Comparison of ENCODE assay signal across 9 cellular contexts in genomic region chr14:37172936-37173613, GRCh38. TPM values are rescaled to one million over a fixed set of nuclear protein-coding genes. Genes with fewer than 3 reads are reported as not detected.
DNase-seq lines count a peak whose midpoint lies in the region; ATAC-seq, FAIRE-seq and TF ChIP-seq lines count a peak whose summit lies in the region.
"Had no signal": no experiment of that assay in that cellular context is flagged by ENCODE, and none has a peak within 500 bp of the region (broad histone marks: within the 10 kb centered on the region; RNA-seq: fewer than 3 reads in every experiment).

No MANE protein-coding gene starts in this region.

- no peaks in the 10 kb centered on the region for H4K20me1 ChIP-seq in K562 (replicated peaks; ENCODE audit: control insufficient read depth, insufficient read depth, low read length)

- peaks cover 65% of the 10 kb centered on the region for H3K79me2 ChIP-seq in K562 (ENCODE audit: control insufficient read depth, insufficient read depth, low read length)

- TF ChIP-seq POLR2A in K562 (conservative IDR thresholded peaks at IDR 0.05), result no peak

- BruUV-seq in K562 (replicated peaks; lab: Mats Ljungman, UMichigan), result TSS peak; percentile 66

- H3K9me3 ChIP-seq in K562 (replicated peaks; ENCODE audit: control insufficient read depth, insufficient read depth, low read depth, low read length), result no peaks in the 10 kb centered on the region
- H3K9me3 ChIP-seq in iPS-18c (ENCODE audit: control insufficient read depth, insufficient read depth, low read length), result no peaks in the 10 kb centered on the region

- no peak overlapping the region for H3K27ac Mint-ChIP-seq in activated T-helper 17 cell treated with anti-CD3 and anti-CD28 coated beads, Interleukin-2, amount 50 U/mL, for 72 hours
- H3K27ac Mint-ChIP-seq in activated naive CD4-positive, alpha-beta T cell treated with anti-CD3 and anti-CD28 coated beads, Interleukin-2, amount 10 ng/mL, durations not matched to agents 7 days and 5 days, result no peak overlapping the region
- H3K27ac Mint-ChIP-seq: activated B cell treated with CpG ODN at 0.5 μM for 24 hours had no signal

- peaks cover 11 to 25% of the 10 kb centered on the region in 2 experiments for H3K4me1 ChIP-seq in K562 (replicated peaks in 1 of 2; ENCODE audit: control insufficient read depth in 2 of 2, insufficient read depth in 2 of 2, low read length in 2 of 2)

- 0% methylated on average over 5 of the region's 5 CpGs for whole genome bisulfite sequencing in K562 (ENCODE audit: insufficient coverage, low coverage, missing lambda C conversion rate)

- intact Hi-C loops in K562 (cut with micrococcal nuclease), result loop anchor here (1.0 kb wide), 1 partner anchor 24 kb away; the partner anchor contains the start of gene MIPOL1

- H3K36me3 Mint-ChIP-seq in activated T-helper 17 cell treated with anti-CD3 and anti-CD28 coated beads, Interleukin-2, amount 50 U/mL, for 72 hours (ENCODE audit: low read depth), result no peaks in the 10 kb centered on the region
- no peaks in the 10 kb centered on the region for H3K36me3 Mint-ChIP-seq in activated naive CD4-positive, alpha-beta T cell treated with anti-CD3 and anti-CD28 coated beads, Interleukin-2, amount 10 ng/mL, durations not matched to agents 7 days and 5 days

- H3K9me3 Mint-ChIP-seq in activated T-helper 17 cell treated with anti-CD3 and anti-CD28 coated beads, Interleukin-2, amount 50 U/mL, for 72 hours, result no peaks in the 10 kb centered on the region
- H3K9me3 Mint-ChIP-seq in activated naive CD4-positive, alpha-beta T cell treated with anti-CD3 and anti-CD28 coated beads, Interleukin-2, amount 10 ng/mL, durations not matched to agents 7 days and 5 days, result peaks cover 4% of the 10 kb centered on the region
- H3K9me3 Mint-ChIP-seq: activated B cell treated with CpG ODN at 0.5 μM for 24 hours had no signal

- H3K4me1 Mint-ChIP-seq in activated T-helper 17 cell treated with anti-CD3 and anti-CD28 coated beads, Interleukin-2, amount 50 U/mL, for 72 hours, result no peaks in the 10 kb centered on the region
- no peaks in the 10 kb centered on the region for H3K4me1 Mint-ChIP-seq in activated naive CD4-positive, alpha-beta T cell treated with anti-CD3 and anti-CD28 coated beads, Interleukin-2, amount 10 ng/mL, durations not matched to agents 7 days and 5 days

- no peak overlapping the region for H3K4me3 Mint-ChIP-seq in activated T-helper 17 cell treated with anti-CD3 and anti-CD28 coated beads, Interleukin-2, amount 50 U/mL, for 72 hours
- H3K4me3 Mint-ChIP-seq in activated naive CD4-positive, alpha-beta T cell treated with anti-CD3 and anti-CD28 coated beads, Interleukin-2, amount 10 ng/mL, durations not matched to agents 7 days and 5 days, result no peak overlapping the region
- H3K4me3 Mint-ChIP-seq: activated B cell treated with CpG ODN at 0.5 μM for 24 hours had no signal

- H3K9me1 ChIP-seq in K562 (ENCODE audit: control insufficient read depth, insufficient read depth, low read length), result no peaks in the 10 kb centered on the region

- TF ChIP-seq EP300 in K562 (IDR thresholded peaks at IDR 0.05; ENCODE audit: low read length), result no peak; the same call in 1 of the 2 replicates

- peaks cover 15% of the 10 kb centered on the region for H3K27me3 Mint-ChIP-seq in activated T-helper 17 cell treated with anti-CD3 and anti-CD28 coated beads, Interleukin-2, amount 50 U/mL, for 72 hours
- H3K27me3 Mint-ChIP-seq in activated naive CD4-positive, alpha-beta T cell treated with anti-CD3 and anti-CD28 coated beads, Interleukin-2, amount 10 ng/mL, durations not matched to agents 7 days and 5 days, result peaks cover 14% of the 10 kb centered on the region

- H3K27ac ChIP-seq in K562 (ENCODE audit: extremely low read depth, low read depth, low read length), result peak overlapping the region; percentile 94
- peak overlapping the region in 6 of 21 experiments; percentile 37 to 79 (median 73) for H3K27ac ChIP-seq in skin epidermis

- in situ Hi-C loops in K562 (cut with MboI), result loop anchor here (25.0 kb wide), 1 partner anchor 1336 kb away; the partner anchor contains the start of gene BRMS1L

- DNase-seq in HFF-Myc (ENCODE audit: extremely low read depth, low read depth) (no peak), K562 (ENCODE audit: extremely low read depth in 1 of 4, low spot score in 3 of 4) (peak in 2 of 4 experiments; percentile 20 to 46), NCI-H226 (no peak)
- no peak for DNase-seq in activated naive CD4-positive, alpha-beta T cell treated with anti-CD3 and anti-CD28 coated beads, Interleukin-2, amount 10 ng/mL, durations not matched to agents 7 days and 5 days
- DNase-seq: activated B cell treated with CpG ODN at 0.5 μM for 24 hours had no signal

- H3K27me3 ChIP-seq in K562 (ENCODE audit: control insufficient read depth in 2 of 2, insufficient read depth in 2 of 2, low read length in 2 of 2), result no peaks in the 10 kb centered on the region

- H3K4me3 ChIP-seq in HFF-Myc (replicated peaks; ENCODE audit: low read depth, low read length) (peak overlapping the region; percentile 87), K562 (peak overlapping the region; percentile 75), iPS-18c (ENCODE audit: insufficient read depth, low read depth, low read length) (peak overlapping the region; percentile 81), skin epidermis (peak overlapping the region in 5 of 7 experiments; percentile 37 to 56 (median 53))

- CTCF ChIA-PET in K562 (lab: Yijun Ruan, JAX; ENCODE audit: low intra/inter-chr PET ratio), result no interaction called here
- CTCF ChIA-PET in activated naive CD4-positive, alpha-beta T cell treated with anti-CD3 and anti-CD28 coated beads, Interleukin-2, amount 10 ng/mL, durations not matched to agents 7 days and 5 days (lab: Charles Lee), result no interaction called here

- peak overlapping the region in 1 of 2 experiments; percentile 94; a peak in 2 of 4 replicates for H3K9ac ChIP-seq in K562 (ENCODE audit: insufficient read depth in 1 of 2, low read depth in 2 of 2, low read length in 2 of 2)

- POLR2A ChIA-PET in K562 (lab: Yijun Ruan, JAX), result interaction anchor here (1.4 to 1.8 kb wide), 2 partner anchors 11 to 23 kb away, joined by 3 to 4 read pairs; no protein-coding TSS in a partner anchor

- H2AFZ ChIP-seq in K562 (ENCODE audit: low read depth, low read length), result peak overlapping the region; percentile 91; the same call in 1 of the 2 replicates

- FAIRE-seq in K562 (lab: Jason Lieb, UNC), result no peak

- no peaks in the 10 kb centered on the region for H3K36me3 ChIP-seq in K562 (ENCODE audit: control insufficient read depth, insufficient read depth, low read length)

- no peak for TF ChIP-seq RAD21 in K562 (CRISPR knock-in tag; conservative IDR thresholded peaks at IDR 0.05 in 1 of 2, IDR thresholded peaks at IDR 0.05 in 1 of 2)

- TF ChIP-seq CTCF in HFF-Myc (IDR thresholded peaks at IDR 0.05; ENCODE audit: low read depth, low read length, missing control alignments) (no peak), K562 (IDR thresholded peaks at IDR 0.05 in 2 of 3, conservative IDR thresholded peaks at IDR 0.05 in 1 of 3; ENCODE audit: insufficient read depth in 2 of 3, low read depth in 1 of 3, low read length in 3 of 3) (no peak)

- ATAC-seq in K562 (peak; percentile 19; the same call in 2 of the 3 replicates), HG02938 (IDR thresholded peaks at IDR 0.05; ENCODE audit: unreplicated experiment) (no peak)
- ATAC-seq in activated T-helper 17 cell treated with anti-CD3 and anti-CD28 coated beads, Interleukin-2, amount 50 U/mL, for 72 hours (replicated peaks), result no peak

- peak overlapping the region; percentile 95 for H3K4me2 ChIP-seq in K562 (ENCODE audit: insufficient read depth, low read length)

TF ChIP-seq in K562, 482 proteins besides CTCF, POLR2A, EP300 and RAD21 (continues in another document):
- TF ChIP-seq ARID1B (IDR thresholded peaks at IDR 0.05), result peak; percentile 42

RNA-seq across cellular contexts. Expression of gene SLC25A21, which starts 0.7 kb away (rescaled TPM):
- total RNA-seq in K562 (2011; cell fraction: chromatin; rRNA removed; ENCODE audit: low replicate concordance), result 13.3 and 20.2 TPM in 2 replicates
- total RNA-seq in K562 (2011; cell fraction: nucleolus; rRNA removed), result 10.0 and 13.8 TPM in 2 replicates
- 19.4 and 20.5 TPM in 2 replicates for total RNA-seq in K562 (2011; cell fraction: nucleoplasm; rRNA removed)
- 21.6 and 25.8 TPM in 2 replicates for total RNA-seq in K562 (2014; rRNA removed)
- total RNA-seq in K562 (2014; rRNA removed; fragmentation: Illumina TruSeq; extraction: Trizol), result 40.8 and 44.8 TPM in 2 replicates
- 34.8 and 46.9 TPM in 2 replicates for total RNA-seq in K562 (2015; rRNA removed; fragmentation: Illumina TruSeq; extraction: Trizol)
- 25.1 and 28.7 TPM in 2 replicates for total RNA-seq in K562 (2021)
- 9.3 and 15.2 TPM in 2 replicates for polyA plus RNA-seq in K562 (2011; rRNA removed)
- polyA plus RNA-seq in K562 (2011; cell fraction: cytosol; rRNA removed), result 4.5 and 5.1 TPM in 2 replicates
- polyA plus RNA-seq in K562 (2011; cell fraction: nucleus; rRNA removed), result 4.8 and 6.0 TPM in 2 replicates
- 20.9 and 25.7 TPM in 2 replicates for polyA plus RNA-seq in K562 (2012)
- polyA plus RNA-seq in K562 (2014; fragmentation: Illumina TruSeq; extraction: Trizol), result 20.1 and 21.5 TPM in 2 replicates
- polyA plus RNA-seq in K562 (2014; fragmentation: Nextera tagmentation; extraction: Ambion mirVana), result 10 to 100 TPM; 44.6 to 46.7 TPM
- polyA plus RNA-seq in K562 (2014; rRNA removed), result 15.7 and 17.7 TPM in 2 replicates
- 16.4 and 16.5 TPM in 2 replicates for polyA minus RNA-seq in K562 (2011; rRNA and poly(A)+ RNA removed)
- 9.4 and 12.5 TPM in 2 replicates for polyA minus RNA-seq in K562 (2011; cell fraction: cytosol; rRNA and poly(A)+ RNA removed)
- polyA minus RNA-seq in K562 (2011; cell fraction: nucleus; rRNA and poly(A)+ RNA removed), result 11.3 and 17.9 TPM in 2 replicates
- total RNA-seq in activated T-helper 17 cell treated with anti-CD3 and anti-CD28 coated beads, Interleukin-2, amount 50 U/mL, for 72 hours, result not detected
- total RNA-seq: activated B cell treated with CpG ODN at 0.5 μM for 24 hours had no signal

RNA-seq across cellular contexts. Expression of gene MIPOL1, which starts 24.7 kb away (rescaled TPM):
- total RNA-seq in K562 (2011; cell fraction: chromatin; rRNA removed; ENCODE audit: low replicate concordance), result 16.2 and 80.1 TPM in 2 replicates
- 8.0 and 9.2 TPM in 2 replicates for total RNA-seq in K562 (2011; cell fraction: nucleolus; rRNA removed)
- total RNA-seq in K562 (2011; cell fraction: nucleoplasm; rRNA removed), result 15.2 and 29.5 TPM in 2 replicates
- total RNA-seq in K562 (2014; rRNA removed) (8.2 and 9.8 TPM in 2 replicates), K562 (2014; rRNA removed; fragmentation: Illumina TruSeq; extraction: Trizol) (21.9 and 22.2 TPM in 2 replicates), K562 (2015; rRNA removed; fragmentation: Illumina TruSeq; extraction: Trizol) (16.8 and 21.1 TPM in 2 replicates), K562 (2021) (14.5 and 14.9 TPM in 2 replicates)
- polyA plus RNA-seq in K562 (2011; rRNA removed) (7.1 and 10.1 TPM in 2 replicates), K562 (2014; fragmentation: Illumina TruSeq; extraction: Trizol) (11.4 and 12.4 TPM in 2 replicates), K562 (2014; fragmentation: Nextera tagmentation; extraction: Ambion mirVana) (1 to 10 TPM; 6.7 to 9.5 TPM), K562 (2014; rRNA removed) (14.7 and 15.2 TPM in 2 replicates)
- 0.95 and 1.4 TPM in 2 replicates for polyA plus RNA-seq in K562 (2011; cell fraction: cytosol; rRNA removed)
- 6.7 and 9.6 TPM in 2 replicates for polyA plus RNA-seq in K562 (2011; cell fraction: nucleus; rRNA removed)
- polyA plus RNA-seq in K562 (2012), result 5.5 and 9.7 TPM in 2 replicates
- 30.3 and 36.4 TPM in 2 replicates for polyA minus RNA-seq in K562 (2011; rRNA and poly(A)+ RNA removed)
- 7.3 and 7.9 TPM in 2 replicates for polyA minus RNA-seq in K562 (2011; cell fraction: cytosol; rRNA and poly(A)+ RNA removed)
- 28.9 and 63.2 TPM in 2 replicates for polyA minus RNA-seq in K562 (2011; cell fraction: nucleus; rRNA and poly(A)+ RNA removed)
- total RNA-seq in activated T-helper 17 cell treated with anti-CD3 and anti-CD28 coated beads, Interleukin-2, amount 50 U/mL, for 72 hours, result 1 to 10 TPM in 1 of 2 donors, under 1 TPM in 1; 0.67 to 1.5 TPM
- total RNA-seq: activated B cell treated with CpG ODN at 0.5 μM for 24 hours had no signal

Comparison
In these comparisons a context has a peak if more than half of its experiments do, and no peak if none do; other contexts are left out.
1. RNA of gene SLC25A21, which starts 0.7 kb away (total RNA-seq): 10.0 to 46.9 TPM in K562; not detected in activated T-helper 17 cell treated with anti-CD3 and anti-CD28 coated beads, Interleukin-2, amount 50 U/mL, for 72 hours; every median in the first group is over 10 times any median in the second.
2. Peak in every context shown above with its lines, with median percentiles within 50 percentile points of each other: H3K4me3 ChIP-seq.